8 cellular contexts compared by ENCODE assay signal in the genomic region with DNA sequence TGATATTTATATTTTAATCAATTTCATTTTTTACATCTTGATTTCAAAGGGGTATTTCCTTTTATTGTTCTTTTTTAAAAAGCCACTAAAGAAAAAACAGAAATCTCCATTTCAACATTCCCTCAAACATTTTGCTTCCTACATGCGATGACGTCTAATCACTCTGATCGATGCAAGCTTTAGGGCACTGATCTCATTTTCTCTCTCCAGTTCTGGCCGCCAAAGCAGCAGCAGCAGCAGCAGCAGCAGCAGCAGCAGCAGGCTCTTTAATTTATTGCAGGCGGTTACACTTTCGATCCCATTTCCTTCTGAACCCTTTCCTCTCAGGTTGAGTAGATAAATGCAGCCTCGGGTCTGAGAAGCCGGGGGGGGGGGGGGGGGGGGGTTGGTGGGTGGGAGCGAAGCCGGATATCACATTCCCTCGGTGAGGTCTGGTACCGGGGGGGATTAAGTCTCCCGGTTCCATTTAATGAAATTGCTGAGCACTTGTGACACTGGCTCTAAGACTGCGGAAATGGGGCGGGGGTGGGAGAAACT. TPM values are rescaled to one million over a fixed set of nuclear protein-coding genes. Genes with fewer than 3 reads are reported as not detected.
DNase-seq lines count a peak whose midpoint lies in the region; ATAC-seq and TF ChIP-seq lines count a peak whose summit lies in the region.

No MANE protein-coding gene starts in this region.

- intact Hi-C loops in heart left ventricle (cut with DNase I) (loop anchor here in 7 of 10 donors (10.0 kb wide), 3 partner anchors 648 to 958 kb away; no protein-coding TSS in a partner anchor), Right ventricle myocardium inferior (cut with DNase I) (loop anchor here (5.0 to 10.0 kb wide), 3 partner anchors 306 to 956 kb away; no protein-coding TSS in a partner anchor)

- H3K9me3 Mint-ChIP-seq in central memory CD8-positive, alpha-beta T cell = peaks cover 5% of the 10 kb centered on the region

- no peak for TF ChIP-seq POLR2A in heart left ventricle (IDR thresholded peaks at IDR 0.05)

- H3K4me3 ChIP-seq in heart left ventricle = peak overlapping the region; percentile 38 to 78 (median 64)

- peaks cover 0 to 42% (median 11%) of the 10 kb centered on the region in 12 donors for H3K4me1 ChIP-seq in heart left ventricle

- ATAC-seq in heart left ventricle (no peak), Right ventricle myocardium inferior (no peak), GM18502 (IDR thresholded peaks at IDR 0.05; ENCODE audit: poor library complexity, unreplicated experiment) (no peak)
- ATAC-seq in central memory CD8-positive, alpha-beta T cell (replicated peaks; ENCODE audit: extremely low read depth, poor library complexity, severe bottlenecking) = no peak

- DNase-seq in heart left ventricle = no peak
- no peak for DNase-seq in Right ventricle myocardium inferior (ENCODE audit: missing footprints)
- DNase-seq in NCI-H748 (lab: John Stamatoyannopoulos, UW; ENCODE audit: unreplicated experiment) = peak; percentile 78
- no peak for DNase-seq in central memory CD8-positive, alpha-beta T cell (ENCODE audit: low spot score in 2 of 2)
- peak; percentile 23 for DNase-seq in mucosa of gallbladder (ENCODE audit: low spot score)
- DNase-seq in A172 (ENCODE audit: low spot score) = no peak
- no peak for DNase-seq in activated gamma-delta T cell (lab: John Stamatoyannopoulos, UW)

- peaks cover 16% of the 10 kb centered on the region for H3K4me1 Mint-ChIP-seq in central memory CD8-positive, alpha-beta T cell

- H3K27me3 Mint-ChIP-seq in central memory CD8-positive, alpha-beta T cell = peaks cover 40% of the 10 kb centered on the region

- no peak for TF ChIP-seq CTCF in heart left ventricle (IDR thresholded peaks at IDR 0.05)

- H3K27ac ChIP-seq in heart left ventricle = peak overlapping the region in 9 of 12 donors; percentile 39 to 87 (median 77)

- H3K4me3 Mint-ChIP-seq in central memory CD8-positive, alpha-beta T cell = peak overlapping the region; percentile 53

- no peaks in the 10 kb centered on the region for H3K9me3 ChIP-seq in heart left ventricle

- H3K36me3 ChIP-seq in heart left ventricle = no peaks in the 10 kb centered on the region

- peaks cover 0 to 44% (median 6%) of the 10 kb centered on the region in 9 donors for H3K27me3 ChIP-seq in heart left ventricle

- peaks cover 6% of the 10 kb centered on the region for H3K36me3 Mint-ChIP-seq in central memory CD8-positive, alpha-beta T cell (ENCODE audit: insufficient read depth)

- no peak overlapping the region for H3K27ac Mint-ChIP-seq in central memory CD8-positive, alpha-beta T cell (ENCODE audit: low read depth)

- WGBS in heart left ventricle, 4 donors = 0 to 1% (median 0%) methylated on average over 14 to 15 of the region's 15 CpGs

RNA-seq across cellular contexts. Expression of a gene that starts 3.4 kb away (rescaled TPM):
- total RNA-seq in heart left ventricle (100 to 1,000 TPM in 5 of 9 donors, 10 to 100 TPM in 4; 51.4 to 166 (median 107) TPM), Right ventricle myocardium inferior (21.7 TPM), mucosa of gallbladder (42.8 TPM)
- polyA plus RNA-seq in heart left ventricle = 10 to 100 TPM in 1 of 2 donors, 1 to 10 TPM in 1; 9.4 to 39.8 TPM
- 26.1 and 38.6 TPM in 2 replicates for total RNA-seq in A172 (2014; rRNA removed; shearing (Covaris generic))

Comparison
In these comparisons a context has a peak if more than half of its experiments do, and no peak if none do; other contexts are left out.
1. DNase-seq: peak in NCI-H748 (single experiment) and mucosa of gallbladder (single experiment); none in heart left ventricle (0 of 5), Right ventricle myocardium inferior (single experiment), central memory CD8-positive, alpha-beta T cell (0 of 2), A172 (single experiment) and activated gamma-delta T cell (single experiment).